Comparison of ENCODE assay signal across 25 cellular contexts in the genomic region with DNA sequence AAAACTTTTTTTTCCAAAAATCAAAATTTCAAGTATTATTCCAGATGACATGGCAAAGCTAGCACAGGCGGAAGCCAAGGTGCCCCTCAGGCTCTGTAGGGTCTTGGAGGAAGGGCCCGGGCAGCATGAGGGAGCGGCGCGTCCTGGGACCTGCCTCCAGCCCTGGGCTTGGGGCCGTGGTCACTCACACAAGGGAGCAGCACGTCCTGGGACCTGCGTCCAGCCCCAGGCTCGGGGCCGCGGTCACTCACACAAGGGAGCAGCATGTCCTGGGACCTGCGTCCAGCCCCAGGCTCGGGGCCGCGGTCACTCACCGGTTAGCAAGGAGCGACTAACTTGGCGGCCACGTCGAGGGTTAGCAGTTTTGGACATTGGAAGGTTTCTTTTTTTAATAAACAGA.
"Had no signal": no experiment of that assay in that cellular context is flagged by ENCODE, and none has a peak within 500 bp of the region (broad histone marks: within the 10 kb centered on the region; RNA-seq: fewer than 3 reads in every experiment).

No MANE protein-coding gene starts in this region.

- H3K9me3 ChIP-seq: lower lobe of right lung, mucosa of descending colon, prostate gland, right atrium auricular region, sigmoid colon, suprapubic skin, transverse colon, upper lobe of right lung, uterus had no signal

- H3K4me3 ChIP-seq: lower lobe of right lung, mucosa of descending colon, neural progenitor cell, prostate gland, right atrium auricular region, sigmoid colon, suprapubic skin, transverse colon, upper lobe of right lung, uterus had no signal

- H3K27ac Mint-ChIP-seq: mesothelial cell of epicardium; naive B cell; neural progenitor cell; stimulated activated naive CD8-positive, alpha-beta T cell treated with anti-CD3 and anti-CD28 coated beads, Interleukin-15, amount 100 ng/mL, for 72 hours had no signal

- H3K9ac ChIP-seq: neural progenitor cell had no signal

- H3K27ac ChIP-seq: lower lobe of right lung, neural progenitor cell, prostate gland, right atrium auricular region, sigmoid colon, suprapubic skin, transverse colon, upper lobe of right lung, uterus had no signal

- H3K9me3 Mint-ChIP-seq: effector memory CD8-positive, alpha-beta T cell; immature natural killer cell; mesothelial cell of epicardium; naive B cell; nephron; neural progenitor cell; stimulated activated naive CD8-positive, alpha-beta T cell treated with anti-CD3 and anti-CD28 coated beads, Interleukin-15, amount 100 ng/mL, for 72 hours had no signal

- H3K4me1 Mint-ChIP-seq: mesothelial cell of epicardium had no signal

- DNase-seq: cortex of kidney; effector memory CD8-positive, alpha-beta T cell; hypothalamus; immature natural killer cell; islet precursor cell; left ventricle myocardium superior; lower lobe of right lung; mesenchymal stem cell; mucosa of descending colon; naive B cell; nucleus accumbens; sigmoid colon; stimulated activated CD4-positive, alpha-beta T cell treated with anti-CD3 and anti-CD28 coated beads, Interleukin-15, amount 100 ng/mL, for 24 hours; stimulated activated CD4-positive, alpha-beta T cell treated with anti-CD3 and anti-CD28 coated beads, Interleukin-2, amount 100 ng/mL, for 48 hours; stimulated activated naive CD4-positive, alpha-beta T cell; stimulated activated naive CD8-positive, alpha-beta T cell treated with anti-CD3 and anti-CD28 coated beads, Interleukin-15, amount 100 ng/mL, for 72 hours; transverse colon; upper lobe of right lung; uterus had no signal

- H3K4me1 ChIP-seq: lower lobe of right lung, neural progenitor cell, prostate gland, right atrium auricular region, upper lobe of right lung had no signal

- H3K27me3 Mint-ChIP-seq: effector memory CD8-positive, alpha-beta T cell; naive B cell; stimulated activated naive CD8-positive, alpha-beta T cell treated with anti-CD3 and anti-CD28 coated beads, Interleukin-15, amount 100 ng/mL, for 72 hours had no signal

- H3K27me3 ChIP-seq: neural progenitor cell, right atrium auricular region, sigmoid colon, suprapubic skin, transverse colon, upper lobe of right lung, uterus had no signal

- H3K4me3 Mint-ChIP-seq: effector memory CD8-positive, alpha-beta T cell; immature natural killer cell; mesothelial cell of epicardium; nephron; neural progenitor cell; stimulated activated naive CD8-positive, alpha-beta T cell treated with anti-CD3 and anti-CD28 coated beads, Interleukin-15, amount 100 ng/mL, for 72 hours had no signal

- ATAC-seq: effector memory CD8-positive, alpha-beta T cell; left ventricle myocardium superior; mucosa of descending colon; stimulated activated naive CD8-positive, alpha-beta T cell treated with anti-CD3 and anti-CD28 coated beads, Interleukin-15, amount 100 ng/mL, for 72 hours; upper lobe of right lung had no signal

- H3K36me3 ChIP-seq: neural progenitor cell, uterus had no signal
